ENCODE assay signal across 2 cellular contexts in the genomic region with DNA sequence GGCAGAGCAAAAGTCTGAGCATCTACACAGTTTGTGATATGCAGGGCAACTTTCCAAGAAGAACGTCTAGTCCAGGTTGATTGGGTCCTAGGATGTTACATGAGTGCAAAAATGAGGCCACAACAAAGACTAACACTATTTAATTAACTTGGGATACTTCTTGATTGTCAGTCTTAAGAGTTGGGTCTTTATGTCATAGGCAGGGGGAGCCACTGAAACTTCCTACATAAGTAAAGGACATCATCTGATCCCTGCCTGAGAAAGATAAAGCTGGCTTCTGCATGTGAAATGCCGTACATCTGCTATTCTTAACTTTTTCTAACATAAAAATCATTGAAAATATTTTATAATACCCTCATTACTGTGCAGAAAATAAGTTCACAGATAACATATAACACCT.
TF ChIP-seq lines count a peak whose summit lies in the region.

No MANE protein-coding gene starts in this region.

TF ChIP-seq in SK-N-SH treated with all-trans-retinoic acid at 6 μM for 48 hours, 23 proteins besides CTCF, POLR2A, EP300 and RAD21 (continued from another document):
- TF ChIP-seq, protein P1, sequence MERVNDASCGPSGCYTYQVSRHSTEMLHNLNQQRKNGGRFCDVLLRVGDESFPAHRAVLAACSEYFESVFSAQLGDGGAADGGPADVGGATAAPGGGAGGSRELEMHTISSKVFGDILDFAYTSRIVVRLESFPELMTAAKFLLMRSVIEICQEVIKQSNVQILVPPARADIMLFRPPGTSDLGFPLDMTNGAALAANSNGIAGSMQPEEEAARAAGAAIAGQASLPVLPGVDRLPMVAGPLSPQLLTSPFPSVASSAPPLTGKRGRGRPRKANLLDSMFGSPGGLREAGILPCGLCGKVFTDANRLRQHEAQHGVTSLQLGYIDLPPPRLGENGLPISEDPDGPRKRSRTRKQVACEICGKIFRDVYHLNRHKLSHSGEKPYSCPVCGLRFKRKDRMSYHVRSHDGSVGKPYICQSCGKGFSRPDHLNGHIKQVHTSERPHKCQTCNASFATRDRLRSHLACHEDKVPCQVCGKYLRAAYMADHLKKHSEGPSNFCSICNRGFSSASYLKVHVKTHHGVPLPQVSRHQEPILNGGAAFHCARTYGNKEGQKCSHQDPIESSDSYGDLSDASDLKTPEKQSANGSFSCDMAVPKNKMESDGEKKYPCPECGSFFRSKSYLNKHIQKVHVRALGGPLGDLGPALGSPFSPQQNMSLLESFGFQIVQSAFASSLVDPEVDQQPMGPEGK (CRISPR knock-in tag; IDR thresholded peaks at IDR 0.05; ENCODE audit: borderline replicate concordance) = no peak
- TF ChIP-seq, protein P2, sequence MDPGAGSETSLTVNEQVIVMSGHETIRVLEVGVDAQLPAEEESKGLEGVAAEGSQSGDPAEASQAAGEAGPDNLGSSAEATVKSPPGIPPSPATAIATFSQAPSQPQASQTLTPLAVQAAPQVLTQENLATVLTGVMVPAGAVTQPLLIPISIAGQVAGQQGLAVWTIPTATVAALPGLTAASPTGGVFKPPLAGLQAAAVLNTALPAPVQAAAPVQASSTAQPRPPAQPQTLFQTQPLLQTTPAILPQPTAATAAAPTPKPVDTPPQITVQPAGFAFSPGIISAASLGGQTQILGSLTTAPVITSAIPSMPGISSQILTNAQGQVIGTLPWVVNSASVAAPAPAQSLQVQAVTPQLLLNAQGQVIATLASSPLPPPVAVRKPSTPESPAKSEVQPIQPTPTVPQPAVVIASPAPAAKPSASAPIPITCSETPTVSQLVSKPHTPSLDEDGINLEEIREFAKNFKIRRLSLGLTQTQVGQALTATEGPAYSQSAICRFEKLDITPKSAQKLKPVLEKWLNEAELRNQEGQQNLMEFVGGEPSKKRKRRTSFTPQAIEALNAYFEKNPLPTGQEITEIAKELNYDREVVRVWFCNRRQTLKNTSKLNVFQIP (CRISPR knock-in tag; IDR thresholded peaks at IDR 0.05; ENCODE audit: borderline replicate concordance, low read depth) = no peak
- TF ChIP-seq TCF4 (CRISPR knock-in tag; IDR thresholded peaks at IDR 0.05; ENCODE audit: borderline replicate concordance) (no peak), ZC3H10 (CRISPR knock-in tag; IDR thresholded peaks at IDR 0.05) (no peak), ARNTL (CRISPR knock-in tag; IDR thresholded peaks at IDR 0.05; ENCODE audit: borderline replicate concordance, low read depth) (no peak), ESRRG (CRISPR knock-in tag; IDR thresholded peaks at IDR 0.05) (no peak), CSDC2 (CRISPR knock-in tag; IDR thresholded peaks at IDR 0.05) (no peak), OSR1 (CRISPR knock-in tag; IDR thresholded peaks at IDR 0.05) (no peak), SNAI2 (CRISPR knock-in tag; IDR thresholded peaks at IDR 0.05) (no peak), ISL1 (CRISPR knock-in tag; IDR thresholded peaks at IDR 0.05) (no peak), TOX (CRISPR knock-in tag; IDR thresholded peaks at IDR 0.05; ENCODE audit: borderline replicate concordance) (no peak)
- TF ChIP-seq, protein P3, sequence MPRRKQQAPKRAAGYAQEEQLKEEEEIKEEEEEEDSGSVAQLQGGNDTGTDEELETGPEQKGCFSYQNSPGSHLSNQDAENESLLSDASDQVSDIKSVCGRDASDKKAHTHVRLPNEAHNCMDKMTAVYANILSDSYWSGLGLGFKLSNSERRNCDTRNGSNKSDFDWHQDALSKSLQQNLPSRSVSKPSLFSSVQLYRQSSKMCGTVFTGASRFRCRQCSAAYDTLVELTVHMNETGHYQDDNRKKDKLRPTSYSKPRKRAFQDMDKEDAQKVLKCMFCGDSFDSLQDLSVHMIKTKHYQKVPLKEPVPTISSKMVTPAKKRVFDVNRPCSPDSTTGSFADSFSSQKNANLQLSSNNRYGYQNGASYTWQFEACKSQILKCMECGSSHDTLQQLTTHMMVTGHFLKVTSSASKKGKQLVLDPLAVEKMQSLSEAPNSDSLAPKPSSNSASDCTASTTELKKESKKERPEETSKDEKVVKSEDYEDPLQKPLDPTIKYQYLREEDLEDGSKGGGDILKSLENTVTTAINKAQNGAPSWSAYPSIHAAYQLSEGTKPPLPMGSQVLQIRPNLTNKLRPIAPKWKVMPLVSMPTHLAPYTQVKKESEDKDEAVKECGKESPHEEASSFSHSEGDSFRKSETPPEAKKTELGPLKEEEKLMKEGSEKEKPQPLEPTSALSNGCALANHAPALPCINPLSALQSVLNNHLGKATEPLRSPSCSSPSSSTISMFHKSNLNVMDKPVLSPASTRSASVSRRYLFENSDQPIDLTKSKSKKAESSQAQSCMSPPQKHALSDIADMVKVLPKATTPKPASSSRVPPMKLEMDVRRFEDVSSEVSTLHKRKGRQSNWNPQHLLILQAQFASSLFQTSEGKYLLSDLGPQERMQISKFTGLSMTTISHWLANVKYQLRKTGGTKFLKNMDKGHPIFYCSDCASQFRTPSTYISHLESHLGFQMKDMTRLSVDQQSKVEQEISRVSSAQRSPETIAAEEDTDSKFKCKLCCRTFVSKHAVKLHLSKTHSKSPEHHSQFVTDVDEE (CRISPR knock-in tag; IDR thresholded peaks at IDR 0.05) = no peak

TF ChIP-seq in SK-N-SH, 30 proteins besides CTCF, POLR2A, EP300 and RAD21 (continued from another document):
- TF ChIP-seq, protein P4, sequence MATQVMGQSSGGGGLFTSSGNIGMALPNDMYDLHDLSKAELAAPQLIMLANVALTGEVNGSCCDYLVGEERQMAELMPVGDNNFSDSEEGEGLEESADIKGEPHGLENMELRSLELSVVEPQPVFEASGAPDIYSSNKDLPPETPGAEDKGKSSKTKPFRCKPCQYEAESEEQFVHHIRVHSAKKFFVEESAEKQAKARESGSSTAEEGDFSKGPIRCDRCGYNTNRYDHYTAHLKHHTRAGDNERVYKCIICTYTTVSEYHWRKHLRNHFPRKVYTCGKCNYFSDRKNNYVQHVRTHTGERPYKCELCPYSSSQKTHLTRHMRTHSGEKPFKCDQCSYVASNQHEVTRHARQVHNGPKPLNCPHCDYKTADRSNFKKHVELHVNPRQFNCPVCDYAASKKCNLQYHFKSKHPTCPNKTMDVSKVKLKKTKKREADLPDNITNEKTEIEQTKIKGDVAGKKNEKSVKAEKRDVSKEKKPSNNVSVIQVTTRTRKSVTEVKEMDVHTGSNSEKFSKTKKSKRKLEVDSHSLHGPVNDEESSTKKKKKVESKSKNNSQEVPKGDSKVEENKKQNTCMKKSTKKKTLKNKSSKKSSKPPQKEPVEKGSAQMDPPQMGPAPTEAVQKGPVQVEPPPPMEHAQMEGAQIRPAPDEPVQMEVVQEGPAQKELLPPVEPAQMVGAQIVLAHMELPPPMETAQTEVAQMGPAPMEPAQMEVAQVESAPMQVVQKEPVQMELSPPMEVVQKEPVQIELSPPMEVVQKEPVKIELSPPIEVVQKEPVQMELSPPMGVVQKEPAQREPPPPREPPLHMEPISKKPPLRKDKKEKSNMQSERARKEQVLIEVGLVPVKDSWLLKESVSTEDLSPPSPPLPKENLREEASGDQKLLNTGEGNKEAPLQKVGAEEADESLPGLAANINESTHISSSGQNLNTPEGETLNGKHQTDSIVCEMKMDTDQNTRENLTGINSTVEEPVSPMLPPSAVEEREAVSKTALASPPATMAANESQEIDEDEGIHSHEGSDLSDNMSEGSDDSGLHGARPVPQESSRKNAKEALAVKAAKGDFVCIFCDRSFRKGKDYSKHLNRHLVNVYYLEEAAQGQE (IDR thresholded peaks at IDR 0.05; ENCODE audit: low read depth, low read length) = no peak
- no peak for TF ChIP-seq NFIC (IDR thresholded peaks at IDR 0.05; ENCODE audit: borderline replicate concordance)
- no peak for TF ChIP-seq CHD2 (IDR thresholded peaks at IDR 0.05; ENCODE audit: low read length, partially characterized antibody)
- TF ChIP-seq, protein P5, sequence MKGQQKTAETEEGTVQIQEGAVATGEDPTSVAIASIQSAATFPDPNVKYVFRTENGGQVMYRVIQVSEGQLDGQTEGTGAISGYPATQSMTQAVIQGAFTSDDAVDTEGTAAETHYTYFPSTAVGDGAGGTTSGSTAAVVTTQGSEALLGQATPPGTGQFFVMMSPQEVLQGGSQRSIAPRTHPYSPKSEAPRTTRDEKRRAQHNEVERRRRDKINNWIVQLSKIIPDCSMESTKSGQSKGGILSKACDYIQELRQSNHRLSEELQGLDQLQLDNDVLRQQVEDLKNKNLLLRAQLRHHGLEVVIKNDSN (IDR thresholded peaks at IDR 0.05; ENCODE audit: borderline replicate concordance, low read depth) = no peak
- TF ChIP-seq GABPA (IDR thresholded peaks at IDR 0.05; ENCODE audit: low read depth) = no peak
- TF ChIP-seq, protein P6, sequence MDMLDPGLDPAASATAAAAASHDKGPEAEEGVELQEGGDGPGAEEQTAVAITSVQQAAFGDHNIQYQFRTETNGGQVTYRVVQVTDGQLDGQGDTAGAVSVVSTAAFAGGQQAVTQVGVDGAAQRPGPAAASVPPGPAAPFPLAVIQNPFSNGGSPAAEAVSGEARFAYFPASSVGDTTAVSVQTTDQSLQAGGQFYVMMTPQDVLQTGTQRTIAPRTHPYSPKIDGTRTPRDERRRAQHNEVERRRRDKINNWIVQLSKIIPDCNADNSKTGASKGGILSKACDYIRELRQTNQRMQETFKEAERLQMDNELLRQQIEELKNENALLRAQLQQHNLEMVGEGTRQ (IDR thresholded peaks at IDR 0.05; ENCODE audit: borderline replicate concordance, low read depth, low read length) = no peak
- TF ChIP-seq, protein P7, sequence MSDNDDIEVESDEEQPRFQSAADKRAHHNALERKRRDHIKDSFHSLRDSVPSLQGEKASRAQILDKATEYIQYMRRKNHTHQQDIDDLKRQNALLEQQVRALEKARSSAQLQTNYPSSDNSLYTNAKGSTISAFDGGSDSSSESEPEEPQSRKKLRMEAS (IDR thresholded peaks at IDR 0.05; ENCODE audit: low read depth) = no peak
- no peak for TF ChIP-seq SIN3A (IDR thresholded peaks at IDR 0.05; ENCODE audit: borderline replicate concordance, low read depth, low read length)
- no peak for TF ChIP-seq MXI1 (IDR thresholded peaks at IDR 0.05; ENCODE audit: low read depth, low read length)
- no peak for TF ChIP-seq TEAD4 (IDR thresholded peaks at IDR 0.05; ENCODE audit: borderline replicate concordance, insufficient read depth)
